ENCODE assay signal across 24 cellular contexts in genomic region chr16:65783709-65784474, GRCh38.
DNase-seq lines count a peak whose midpoint lies in the region; ATAC-seq and TF ChIP-seq lines count a peak whose summit lies in the region.
"Had no signal": no experiment of that assay in that cellular context is flagged by ENCODE, and none has a peak within 500 bp of the region (broad histone marks: within the 10 kb centered on the region; RNA-seq: fewer than 3 reads in every experiment).

No MANE protein-coding gene starts in this region.

- H3K27ac ChIP-seq in vagina (no peak overlapping the region), PC-9 (no peak overlapping the region)
- H3K27ac ChIP-seq: 22Rv1 had no signal

- H3K9me3 ChIP-seq in adipocyte (ENCODE audit: control insufficient read depth, low read length) (no peaks in the 10 kb centered on the region), vagina (no peaks in the 10 kb centered on the region), PC-9 (ENCODE audit: insufficient read depth, low read depth) (no peaks in the 10 kb centered on the region)
- H3K9me3 ChIP-seq: MG63 had no signal

- no peak for TF ChIP-seq CTCF in fibroblast of the aortic adventitia (IDR thresholded peaks at IDR 0.05; ENCODE audit: insufficient read depth, low read length)
- no peak for TF ChIP-seq CTCF in vagina (IDR thresholded peaks at IDR 0.05)
- no peak for TF ChIP-seq CTCF in PC-9 (conservative IDR thresholded peaks at IDR 0.05)

- intact Hi-C loops in vagina (cut with DNase I) (no loop called here), PC-9 (cut with micrococcal nuclease; ENCODE audit: unreplicated experiment) (no loop called here)

- no peaks in the 10 kb centered on the region for H3K79me2 ChIP-seq in PC-9 (ENCODE audit: low read depth)

- no peak for ATAC-seq in HG03521 (IDR thresholded peaks at IDR 0.05; ENCODE audit: unreplicated experiment)

- H3F3A ChIP-seq in PC-9 (ENCODE audit: insufficient read depth, low read depth): no peaks in the 10 kb centered on the region

- H4K20me1 ChIP-seq in PC-9 (ENCODE audit: insufficient read depth): no peaks in the 10 kb centered on the region
- H4K20me1 ChIP-seq: BLaER1 treated with 17β-estradiol and CSF1 and Interleukin-3, amounts not matched to agents 10 nM and 100 nM had no signal

- H3K9ac ChIP-seq in adipocyte (ENCODE audit: low read length): no peak overlapping the region
- H3K9ac ChIP-seq: BLaER1 treated with 17β-estradiol and CSF1 and Interleukin-3, amounts not matched to agents 10 nM and 100 nM had no signal

- H3K36me3 ChIP-seq in adipocyte (ENCODE audit: control insufficient read depth, insufficient read depth, low read length, severe bottlenecking) (no peaks in the 10 kb centered on the region), vagina (no peaks in the 10 kb centered on the region), PC-9 (ENCODE audit: low read depth) (no peaks in the 10 kb centered on the region)
- H3K36me3 ChIP-seq: BLaER1 treated with 17β-estradiol and CSF1 and Interleukin-3, amounts not matched to agents 10 nM and 100 nM; MG63 had no signal

- no peaks in the 10 kb centered on the region for H3K9me2 ChIP-seq in PC-9 (ENCODE audit: insufficient read depth)

- no peak for TF ChIP-seq POLR2A in vagina (IDR thresholded peaks at IDR 0.05)

- H2AFZ ChIP-seq in PC-9: no peak overlapping the region

- DNase-seq in DMS 273 (lab: John Stamatoyannopoulos, UW; ENCODE audit: unreplicated experiment): peak; percentile 4
- DNase-seq in DMS 273 treated with DMSO at 0.1 percent for 48 hours (lab: John Stamatoyannopoulos, UW): no peak
- DNase-seq in adipocyte (ENCODE audit: low read depth): peak; percentile 22
- DNase-seq in fibroblast of the aortic adventitia (ENCODE audit: low read depth): peak; percentile 32
- no peak for DNase-seq in vagina (ENCODE audit: extremely low spot score in 2 of 2)
- DNase-seq in PC-9: no peak
- DNase-seq in EL: no peak
- DNase-seq: Caco-2; CD4-positive, alpha-beta memory T cell; DMS153; GDM1; H9; HFFc6; MG63; NCI-H1417; NCI-H187; NCI-H2107; NCI-H2227 treated with DMSO at 0.1 percent for 48 hours; NCI-H524 treated with DMSO at 0.1 percent for 48 hours; NCI-H82; SHP77 had no signal

- H3K27me3 ChIP-seq in adipocyte (replicated peaks; ENCODE audit: control insufficient read depth, insufficient read depth, low read length) (no peaks in the 10 kb centered on the region), vagina (no peaks in the 10 kb centered on the region), PC-9 (ENCODE audit: insufficient read depth, low read depth) (peaks cover 26% of the 10 kb centered on the region)
- H3K27me3 ChIP-seq: BLaER1 treated with 17β-estradiol and CSF1 and Interleukin-3, amounts not matched to agents 10 nM and 100 nM; MG63 had no signal

- H3K4me1 ChIP-seq in adipocyte (ENCODE audit: control insufficient read depth, insufficient read depth, low read length) (peaks cover 19% of the 10 kb centered on the region), vagina (peaks cover 18% of the 10 kb centered on the region), PC-9 (replicated peaks; ENCODE audit: insufficient read depth) (no peaks in the 10 kb centered on the region)
- H3K4me1 ChIP-seq: Caco-2 had no signal

- no TSS peak for BruUV-seq in PC-9 (replicated peaks; lab: Mats Ljungman, UMichigan)

- POLR2A ChIA-PET in PC-9 (lab: Charles Lee; ENCODE audit: unreplicated experiment): no interaction called here

- no peak overlapping the region for H3K4me2 ChIP-seq in PC-9
- H3K4me2 ChIP-seq: BLaER1 treated with 17β-estradiol and CSF1 and Interleukin-3, amounts not matched to agents 10 nM and 100 nM had no signal

- H3K4me3 ChIP-seq in adipocyte (ENCODE audit: low read length) (no peak overlapping the region), fibroblast of the aortic adventitia (ENCODE audit: low read depth, low read length) (no peak overlapping the region), vagina (no peak overlapping the region), PC-9 (no peak overlapping the region)
- H3K4me3 ChIP-seq: BLaER1 treated with 17β-estradiol and CSF1 and Interleukin-3, amounts not matched to agents 10 nM and 100 nM; MG63 had no signal

- CTCF ChIA-PET in PC-9 (lab: Charles Lee): no interaction called here

Comparison
In these comparisons a context has a peak if more than half of its experiments do, and no peak if none do; other contexts are left out.
1. DNase-seq: peak in DMS 273 (single experiment), adipocyte (single experiment) and fibroblast of the aortic adventitia (single experiment); none in DMS 273 treated with DMSO at 0.1 percent for 48 hours (single experiment), vagina (0 of 2), PC-9 (0 of 2) and EL (single experiment).